Comparison of ENCODE assay signal across 1 cellular context in the genomic region with DNA sequence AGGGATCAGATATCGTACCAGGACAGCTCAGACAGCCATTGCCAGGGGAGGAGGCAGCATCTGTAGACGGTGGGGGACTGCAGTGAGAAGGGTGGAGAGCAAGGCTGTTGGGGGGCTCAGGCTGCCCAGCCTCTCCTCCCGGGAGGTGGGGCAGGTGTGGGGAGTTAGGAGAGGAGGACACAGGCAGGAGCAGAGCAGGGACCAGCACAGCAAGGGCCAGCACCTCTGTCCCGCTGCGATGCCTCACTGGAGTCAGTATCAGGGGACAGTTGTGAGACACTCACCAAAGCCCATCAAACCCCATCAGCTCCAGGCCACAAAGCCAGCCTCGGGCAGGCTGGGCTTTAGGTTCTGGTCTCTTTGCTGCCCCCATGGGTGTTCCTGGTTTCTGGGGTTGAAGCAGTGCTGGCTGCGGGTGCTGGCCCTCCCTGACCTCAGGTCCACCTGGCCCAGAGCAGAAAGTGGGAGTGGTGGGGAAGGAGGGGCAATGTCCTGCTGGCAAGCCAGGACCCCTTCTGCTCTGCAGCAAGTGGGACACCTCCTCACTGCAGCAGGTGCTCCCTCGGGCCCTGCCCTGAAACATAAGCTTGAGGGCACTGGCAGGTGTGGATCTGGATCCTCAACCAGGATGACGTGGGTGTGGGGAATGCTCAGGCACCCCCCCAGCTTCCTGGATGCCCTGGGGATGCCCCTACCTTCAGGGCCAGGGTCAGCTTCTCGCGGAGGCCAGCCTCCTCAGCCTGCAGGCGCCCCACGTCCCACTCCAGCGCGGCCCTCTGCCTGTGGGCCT.
TF ChIP-seq lines count a peak whose summit lies in the region.

No MANE protein-coding gene starts in this region.

TF ChIP-seq in HepG2, 621 proteins besides CTCF, POLR2A, EP300 and RAD21 (continued from another document):
- TF ChIP-seq, protein P1, sequence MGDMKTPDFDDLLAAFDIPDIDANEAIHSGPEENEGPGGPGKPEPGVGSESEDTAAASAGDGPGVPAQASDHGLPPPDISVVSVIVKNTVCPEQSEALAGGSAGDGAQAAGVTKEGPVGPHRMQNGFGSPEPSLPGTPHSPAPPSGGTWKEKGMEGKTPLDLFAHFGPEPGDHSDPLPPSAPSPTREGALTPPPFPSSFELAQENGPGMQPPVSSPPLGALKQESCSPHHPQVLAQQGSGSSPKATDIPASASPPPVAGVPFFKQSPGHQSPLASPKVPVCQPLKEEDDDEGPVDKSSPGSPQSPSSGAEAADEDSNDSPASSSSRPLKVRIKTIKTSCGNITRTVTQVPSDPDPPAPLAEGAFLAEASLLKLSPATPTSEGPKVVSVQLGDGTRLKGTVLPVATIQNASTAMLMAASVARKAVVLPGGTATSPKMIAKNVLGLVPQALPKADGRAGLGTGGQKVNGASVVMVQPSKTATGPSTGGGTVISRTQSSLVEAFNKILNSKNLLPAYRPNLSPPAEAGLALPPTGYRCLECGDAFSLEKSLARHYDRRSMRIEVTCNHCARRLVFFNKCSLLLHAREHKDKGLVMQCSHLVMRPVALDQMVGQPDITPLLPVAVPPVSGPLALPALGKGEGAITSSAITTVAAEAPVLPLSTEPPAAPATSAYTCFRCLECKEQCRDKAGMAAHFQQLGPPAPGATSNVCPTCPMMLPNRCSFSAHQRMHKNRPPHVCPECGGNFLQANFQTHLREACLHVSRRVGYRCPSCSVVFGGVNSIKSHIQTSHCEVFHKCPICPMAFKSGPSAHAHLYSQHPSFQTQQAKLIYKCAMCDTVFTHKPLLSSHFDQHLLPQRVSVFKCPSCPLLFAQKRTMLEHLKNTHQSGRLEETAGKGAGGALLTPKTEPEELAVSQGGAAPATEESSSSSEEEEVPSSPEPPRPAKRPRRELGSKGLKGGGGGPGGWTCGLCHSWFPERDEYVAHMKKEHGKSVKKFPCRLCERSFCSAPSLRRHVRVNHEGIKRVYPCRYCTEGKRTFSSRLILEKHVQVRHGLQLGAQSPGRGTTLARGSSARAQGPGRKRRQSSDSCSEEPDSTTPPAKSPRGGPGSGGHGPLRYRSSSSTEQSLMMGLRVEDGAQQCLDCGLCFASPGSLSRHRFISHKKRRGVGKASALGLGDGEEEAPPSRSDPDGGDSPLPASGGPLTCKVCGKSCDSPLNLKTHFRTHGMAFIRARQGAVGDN (CRISPR knock-in tag; IDR thresholded peaks at IDR 0.05): peak; percentile 20; the same call in 1 of the 2 replicates
- TF ChIP-seq GFI1 (CRISPR knock-in tag; IDR thresholded peaks at IDR 0.05; ENCODE audit: borderline replicate concordance) (no peak), AGO2 (optimal IDR thresholded peaks at IDR 0.05; ENCODE audit: low read depth, low read length) (peak; percentile 40), HNRNPK (IDR thresholded peaks at IDR 0.05; ENCODE audit: low read depth, low read length, poor library complexity, severe bottlenecking) (no peak), ZSCAN22 (CRISPR knock-in tag; IDR thresholded peaks at IDR 0.05) (no peak), MTA3 (CRISPR knock-in tag; IDR thresholded peaks at IDR 0.05) (no peak), PITX1 (CRISPR knock-in tag; IDR thresholded peaks at IDR 0.05) (no peak), TBX2 (CRISPR knock-in tag; IDR thresholded peaks at IDR 0.05; ENCODE audit: borderline replicate concordance) (no peak), ZNF790 (CRISPR knock-in tag; IDR thresholded peaks at IDR 0.05; ENCODE audit: borderline replicate concordance) (no peak), ZBTB8A (CRISPR knock-in tag; IDR thresholded peaks at IDR 0.05; ENCODE audit: borderline replicate concordance, low read depth) (no peak), ZNF768 (CRISPR knock-in tag; IDR thresholded peaks at IDR 0.05) (0 out of 2 replicates have a peak, but pooled peaks have one; percentile 15)
